In genomic region chr4:3684546-3684945, GRCh38 we compare ENCODE assay signal across 13 cellular contexts.
"Had no signal": no experiment of that assay in that cellular context is flagged by ENCODE, and none has a peak within 500 bp of the region (broad histone marks: within the 10 kb centered on the region; RNA-seq: fewer than 3 reads in every experiment).

No MANE protein-coding gene starts in this region.

- H3K4me3 ChIP-seq: tibial artery had no signal

- H3K9me3 ChIP-seq: neutrophil, tibial artery had no signal

- H3K4me1 Mint-ChIP-seq: central memory CD8-positive, alpha-beta T cell; immature natural killer cell; memory B cell had no signal

- H3K27ac Mint-ChIP-seq: immature natural killer cell, memory B cell, mesothelial cell of epicardium, nephron progenitor cell had no signal

- H3K4me1 ChIP-seq: tibial artery had no signal

- ATAC-seq: esophagus mucosa; left colon; stimulated activated naive CD8-positive, alpha-beta T cell treated with anti-CD3 and anti-CD28 coated beads, Interleukin-15, Interleukin-2, amounts not matched to agents 100 U/mL and 50 U/mL, for 24 hours had no signal

- H3K27ac ChIP-seq: neutrophil, tibial artery had no signal

- H3K9me3 Mint-ChIP-seq: central memory CD8-positive, alpha-beta T cell; immature natural killer cell; memory B cell; mesothelial cell of epicardium had no signal

- DNase-seq: effector memory CD4-positive, alpha-beta T cell; immature natural killer cell; nephron progenitor cell; small intestine; stimulated activated CD4-positive, alpha-beta T cell treated with anti-CD3 and anti-CD28 coated beads, Interleukin-2, amount 100 ng/mL, for 48 hours; stimulated activated naive CD8-positive, alpha-beta T cell treated with anti-CD3 and anti-CD28 coated beads, Interleukin-15, Interleukin-2, amounts not matched to agents 100 U/mL and 50 U/mL, for 24 hours had no signal

- H3K36me3 ChIP-seq: neutrophil, tibial artery had no signal

- H3K4me3 Mint-ChIP-seq: central memory CD8-positive, alpha-beta T cell; immature natural killer cell; memory B cell; mesothelial cell of epicardium; nephron progenitor cell had no signal

- H3K36me3 Mint-ChIP-seq: immature natural killer cell, memory B cell, mesothelial cell of epicardium had no signal
